ENCODE assay signal across 10 cellular contexts in genomic region chr5:172115541-172115982, GRCh38.
A peak's percentile ranks its signal among the peaks of the same experiment; 100 is the strongest.
DNase-seq lines count a peak whose midpoint lies in the region; ATAC-seq and TF ChIP-seq lines count a peak whose summit lies in the region.
"Had no signal": no experiment of that assay in that cellular context is flagged by ENCODE, and none has a peak within 500 bp of the region (broad histone marks: within the 10 kb centered on the region; RNA-seq: fewer than 3 reads in every experiment).

No MANE protein-coding gene starts in this region.

- WGBS in heart right ventricle, 2 donors = 82 to 84% methylated on average over 4 of the region's 4 CpGs

- intact Hi-C loops in heart right ventricle (cut with DNase I) (loop anchor here in 2 of 10 donors (5.0 kb wide), 1 partner anchor 37 kb away; no protein-coding TSS in a partner anchor), upper lobe of right lung (cut with DNase I) (no loop called here)

- peak overlapping the region; percentile 83 for H3K4me3 Mint-ChIP-seq in T-helper 1 cell treated with Interleukin-12 subunit alpha and Interleukin-12 subunit beta and Interleukin-4 antibody, amounts not matched to agents 30 μg/mL and 1 μg/mL, for 36 hours
- H3K4me3 Mint-ChIP-seq in effector memory CD8-positive, alpha-beta T cell = peak overlapping the region; percentile 77 to 82

- H3K36me3 ChIP-seq in heart right ventricle (peaks cover 0 to 45% (median 10%) of the 10 kb centered on the region in 9 donors), right atrium auricular region (no peaks in the 10 kb centered on the region), upper lobe of right lung (peaks cover 5% of the 10 kb centered on the region)

- peaks cover 44% of the 10 kb centered on the region for H3K36me3 Mint-ChIP-seq in T-helper 1 cell treated with Interleukin-12 subunit alpha and Interleukin-12 subunit beta and Interleukin-4 antibody, amounts not matched to agents 30 μg/mL and 1 μg/mL, for 36 hours (ENCODE audit: low read depth)
- H3K36me3 Mint-ChIP-seq in effector memory CD8-positive, alpha-beta T cell (ENCODE audit: insufficient read depth) = peaks cover 69% of the 10 kb centered on the region

- H3K4me1 Mint-ChIP-seq in T-helper 1 cell treated with Interleukin-12 subunit alpha and Interleukin-12 subunit beta and Interleukin-4 antibody, amounts not matched to agents 30 μg/mL and 1 μg/mL, for 36 hours (ENCODE audit: low read depth) = peaks cover 57% of the 10 kb centered on the region
- peaks cover 65 to 76% of the 10 kb centered on the region in 2 donors for H3K4me1 Mint-ChIP-seq in effector memory CD8-positive, alpha-beta T cell (ENCODE audit: low read depth in 2 of 2)

- no peaks in the 10 kb centered on the region for H3K27me3 ChIP-seq in heart right ventricle
- no peaks in the 10 kb centered on the region for H3K27me3 ChIP-seq in right atrium auricular region
- no peaks in the 10 kb centered on the region for H3K27me3 ChIP-seq in upper lobe of right lung

- H3K4me1 ChIP-seq in heart right ventricle = peaks cover 7 to 94% (median 53%) of the 10 kb centered on the region in 9 donors
- peaks cover 0 to 28% of the 10 kb centered on the region in 2 donors for H3K4me1 ChIP-seq in right atrium auricular region
- peaks cover 39% of the 10 kb centered on the region for H3K4me1 ChIP-seq in upper lobe of right lung

- H3K9me3 Mint-ChIP-seq in T-helper 1 cell treated with Interleukin-12 subunit alpha and Interleukin-12 subunit beta and Interleukin-4 antibody, amounts not matched to agents 30 μg/mL and 1 μg/mL, for 36 hours = no peaks in the 10 kb centered on the region
- no peaks in the 10 kb centered on the region for H3K9me3 Mint-ChIP-seq in effector memory CD8-positive, alpha-beta T cell

- H3K27ac ChIP-seq in heart right ventricle (peak overlapping the region in 6 of 10 donors; percentile 3 to 84 (median 27)), right atrium auricular region (no peak overlapping the region), upper lobe of right lung (peak overlapping the region; percentile 37)

- H3K27me3 Mint-ChIP-seq in T-helper 1 cell treated with Interleukin-12 subunit alpha and Interleukin-12 subunit beta and Interleukin-4 antibody, amounts not matched to agents 30 μg/mL and 1 μg/mL, for 36 hours (ENCODE audit: low read depth) = no peaks in the 10 kb centered on the region
- H3K27me3 Mint-ChIP-seq in effector memory CD8-positive, alpha-beta T cell = no peaks in the 10 kb centered on the region

- peak overlapping the region in 1 of 10 donors; percentile 30 for H3K4me3 ChIP-seq in heart right ventricle
- no peak overlapping the region for H3K4me3 ChIP-seq in right atrium auricular region
- no peak overlapping the region for H3K4me3 ChIP-seq in upper lobe of right lung
- H3K4me3 ChIP-seq: mucosa of descending colon had no signal

- no peak for DNase-seq in heart right ventricle
- DNase-seq in right atrium auricular region (ENCODE audit: low spot score) = no peak
- peak; percentile 21 to 33 (median 25) for DNase-seq in effector memory CD8-positive, alpha-beta T cell
- no peak for DNase-seq in upper lobe of right lung
- no peak for DNase-seq in NCI-H1105 (lab: John Stamatoyannopoulos, UW)
- DNase-seq in amniotic stem cell (lab: John Stamatoyannopoulos, UW) = no peak
- DNase-seq: NCI-H526 treated with DMSO at 0.1 percent for 48 hours had no signal

- H3K9me3 ChIP-seq in heart right ventricle = no peaks in the 10 kb centered on the region
- H3K9me3 ChIP-seq in right atrium auricular region = no peaks in the 10 kb centered on the region
- no peaks in the 10 kb centered on the region for H3K9me3 ChIP-seq in upper lobe of right lung
- H3K9me3 ChIP-seq: mucosa of descending colon had no signal

- peak overlapping the region; percentile 95 for H3K27ac Mint-ChIP-seq in T-helper 1 cell treated with Interleukin-12 subunit alpha and Interleukin-12 subunit beta and Interleukin-4 antibody, amounts not matched to agents 30 μg/mL and 1 μg/mL, for 36 hours
- H3K27ac Mint-ChIP-seq in effector memory CD8-positive, alpha-beta T cell = peak overlapping the region; percentile 94 to 95

- TF ChIP-seq CTCF in heart right ventricle (IDR thresholded peaks at IDR 0.05) = no peak
- TF ChIP-seq CTCF in right atrium auricular region (IDR thresholded peaks at IDR 0.05) = no peak
- TF ChIP-seq CTCF in upper lobe of right lung (IDR thresholded peaks at IDR 0.05) = no peak

- ATAC-seq in heart right ventricle (no peak), upper lobe of right lung (peak; percentile 6), HG03097 (IDR thresholded peaks at IDR 0.05; ENCODE audit: low FRiP score, unreplicated experiment) (no peak)
- peak; percentile 20 for ATAC-seq in effector memory CD8-positive, alpha-beta T cell (replicated peaks)

Comparison
In these comparisons a context has a peak if more than half of its experiments do, and no peak if none do; other contexts are left out.
1. H3K27ac ChIP-seq: peak in heart right ventricle (6 of 10) and upper lobe of right lung (single experiment); none in right atrium auricular region (0 of 2).
2. ATAC-seq: peak in effector memory CD8-positive, alpha-beta T cell (single experiment) and upper lobe of right lung (single experiment); none in heart right ventricle (0 of 8) and HG03097 (single experiment).
3. DNase-seq: peak in effector memory CD8-positive, alpha-beta T cell (3 of 3); none in heart right ventricle (0 of 2), right atrium auricular region (single experiment), upper lobe of right lung (single experiment), NCI-H1105 (single experiment) and amniotic stem cell (single experiment).